In genomic region chr5:64635056-64635686, GRCh38 we compare ENCODE assay signal across 8 cellular contexts. TPM values are rescaled to one million over a fixed set of nuclear protein-coding genes. Genes with fewer than 3 reads are reported as not detected.
DNase-seq lines count a peak whose midpoint lies in the region; ATAC-seq, FAIRE-seq and TF ChIP-seq lines count a peak whose summit lies in the region.

No MANE protein-coding gene starts in this region.

- no peak for DNase-seq in AG09319 (ENCODE audit: extremely low read depth, low read depth)
- no peak for DNase-seq in GM12891 (ENCODE audit: insufficient read length, low spot score)
- no peak for DNase-seq in PC-9
- DNase-seq in esophagus squamous epithelium (lab: John Stamatoyannopoulos, UW), result no peak
- peak; percentile 40 for DNase-seq in pons (ENCODE audit: low spot score)
- DNase-seq in caudate nucleus (lab: John Stamatoyannopoulos, UW), result no peak

- no peaks in the 10 kb centered on the region for H3K9me3 ChIP-seq in PC-9 (ENCODE audit: insufficient read depth, low read depth)
- no peaks in the 10 kb centered on the region for H3K9me3 ChIP-seq in esophagus squamous epithelium

- H3K4me2 ChIP-seq in PC-9, result no peak overlapping the region

- no TSS peak for BruUV-seq in PC-9 (replicated peaks; lab: Mats Ljungman, UMichigan)

- H3K36me3 ChIP-seq in PC-9 (ENCODE audit: low read depth) (no peaks in the 10 kb centered on the region), esophagus squamous epithelium (no peaks in the 10 kb centered on the region)

- TF ChIP-seq CTCF in AG09319 (IDR thresholded peaks at IDR 0.05; ENCODE audit: low read depth, low read length), result peak; percentile 58
- TF ChIP-seq CTCF in PC-9 (conservative IDR thresholded peaks at IDR 0.05), result peak; percentile 91
- TF ChIP-seq CTCF in esophagus squamous epithelium (IDR thresholded peaks at IDR 0.05), result peak; percentile 49 to 87 (median 74)

- WGBS in esophagus squamous epithelium, 2 donors, result 3% methylated on average over 1 of the region's 1 CpG

- no peaks in the 10 kb centered on the region for H3K9me2 ChIP-seq in PC-9 (ENCODE audit: insufficient read depth)

- intact Hi-C loops in PC-9 (cut with micrococcal nuclease; ENCODE audit: unreplicated experiment) (loop anchor here (1.0 kb wide), 2 partner anchors 149 to 848 kb away; no protein-coding TSS in a partner anchor), esophagus squamous epithelium (cut with DNase I) (loop anchor here (5.0 kb wide), 1 partner anchor 147 kb away; no protein-coding TSS in a partner anchor)

- H3K4me3 ChIP-seq in PC-9, result no peak overlapping the region
- no peak overlapping the region for H3K4me3 ChIP-seq in esophagus squamous epithelium

- H3K79me2 ChIP-seq in PC-9 (ENCODE audit: low read depth), result no peaks in the 10 kb centered on the region

- no peaks in the 10 kb centered on the region for H3F3A ChIP-seq in PC-9 (ENCODE audit: insufficient read depth, low read depth)

- POLR2A ChIA-PET in PC-9 (lab: Charles Lee; ENCODE audit: unreplicated experiment), result interaction anchor here (0.5 kb wide), 1 partner anchor 25 kb away, joined by 3 read pairs; no protein-coding TSS in a partner anchor

- H2AFZ ChIP-seq in PC-9, result no peak overlapping the region

- H3K27ac ChIP-seq in PC-9 (no peak overlapping the region), esophagus squamous epithelium (no peak overlapping the region), caudate nucleus (ENCODE audit: low read depth, low read length) (no peak overlapping the region)

- H4K20me1 ChIP-seq in PC-9 (ENCODE audit: insufficient read depth), result no peaks in the 10 kb centered on the region

- H3K27me3 ChIP-seq in PC-9 (ENCODE audit: insufficient read depth, low read depth) (no peaks in the 10 kb centered on the region), esophagus squamous epithelium (peaks cover 0 to 9% (median 0%) of the 10 kb centered on the region in 4 donors)

- CTCF ChIA-PET in PC-9 (lab: Charles Lee), result interaction anchor here (0.9 kb wide), 1 partner anchor 251 kb away, joined by 4 read pairs; no protein-coding TSS in a partner anchor

- TF ChIP-seq POLR2A in GM12891 (IDR thresholded peaks at IDR 0.05; ENCODE audit: low read depth, low read length), result no peak
- no peak for TF ChIP-seq POLR2A in esophagus squamous epithelium (IDR thresholded peaks at IDR 0.05)

- H3K4me1 ChIP-seq in PC-9 (replicated peaks; ENCODE audit: insufficient read depth) (no peaks in the 10 kb centered on the region), esophagus squamous epithelium (no peaks in the 10 kb centered on the region)

- ATAC-seq in HG03135 (IDR thresholded peaks at IDR 0.05; ENCODE audit: unreplicated experiment), result no peak
- no peak for ATAC-seq in GM21619 (IDR thresholded peaks at IDR 0.05; ENCODE audit: unreplicated experiment)

- FAIRE-seq in GM12891 (lab: Jason Lieb, UNC), result peak; percentile 76

TF ChIP-seq in GM12891, 5 proteins besides CTCF, POLR2A, EP300 and RAD21:
- no peak for TF ChIP-seq SPI1 (IDR thresholded peaks at IDR 0.05; ENCODE audit: low read depth, low read length)
- no peak for TF ChIP-seq POLR2AphosphoS5 (IDR thresholded peaks at IDR 0.05; ENCODE audit: low read depth, low read length)
- TF ChIP-seq TAF1 (IDR thresholded peaks at IDR 0.05; ENCODE audit: low read depth, low read length), result no peak
- no peak for TF ChIP-seq PAX5 (IDR thresholded peaks at IDR 0.05; ENCODE audit: insufficient read depth, low read length, severe bottlenecking)
- TF ChIP-seq POU2F2 (IDR thresholded peaks at IDR 0.05; ENCODE audit: low read depth, low read length), result no peak

RNA-seq across cellular contexts. Expression of gene SHISAL2B, which starts 55.1 kb away (rescaled TPM):
- not detected for polyA plus RNA-seq in GM12891 (2012; ENCODE audit: low read depth, missing spikeins)
- total RNA-seq in PC-9 (2021) (not detected in 2 replicates), esophagus squamous epithelium (not detected)
